In the genomic region with DNA sequence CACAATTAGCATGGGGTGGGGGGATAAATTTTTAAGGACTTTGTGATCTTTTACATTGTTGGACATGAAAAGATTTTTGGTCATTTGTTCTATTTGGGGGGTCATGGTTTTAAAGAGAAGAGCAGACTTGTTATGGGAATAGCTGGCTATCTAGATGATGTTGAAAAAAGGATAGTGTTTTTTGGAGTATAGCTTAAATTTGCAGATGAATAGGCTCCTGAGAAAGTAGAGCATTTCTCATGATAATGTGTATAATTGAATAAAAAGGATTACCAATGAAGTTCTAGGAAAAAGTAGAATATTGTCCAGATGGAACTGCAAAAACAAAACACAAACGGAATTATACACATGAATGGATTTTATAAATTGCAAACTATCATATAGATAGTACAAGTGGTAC, we compare ENCODE assay signal across 38 cellular contexts.
"Had no signal": no experiment of that assay in that cellular context is flagged by ENCODE, and none has a peak within 500 bp of the region (broad histone marks: within the 10 kb centered on the region; RNA-seq: fewer than 3 reads in every experiment).

No MANE protein-coding gene starts in this region.

- H3K36me3 Mint-ChIP-seq: activated naive CD4-positive, alpha-beta T cell treated with anti-CD3 and anti-CD28 coated beads, Interleukin-2, amount 10 ng/mL, durations not matched to agents 7 days and 5 days; activated naive CD4-positive, alpha-beta T cell treated with anti-CD3 and anti-CD28 coated beads, Interleukin-2, amount 50 U/mL, for 24 hours; activated naive CD4-positive, alpha-beta T cell treated with anti-CD3 and anti-CD28 coated beads, Interleukin-2, amount 50 U/mL, for 72 hours; activated naive CD8-positive, alpha-beta T cell; activated naive CD8-positive, alpha-beta T cell treated with anti-CD3 and anti-CD28 coated beads for 36 hours; activated naive CD8-positive, alpha-beta T cell treated with anti-CD3 and anti-CD28 coated beads, Interleukin-2, amount 10 ng/mL, durations not matched to agents 7 days and 5 days; brain had no signal

- H3K27ac ChIP-seq: adrenal gland, ascending aorta, body of pancreas, brain microvascular endothelial cell, breast epithelium, cardiac muscle cell had no signal

- H3K4me1 Mint-ChIP-seq: activated naive CD4-positive, alpha-beta T cell treated with anti-CD3 and anti-CD28 coated beads, Interleukin-2, amount 10 ng/mL, durations not matched to agents 7 days and 5 days; activated naive CD4-positive, alpha-beta T cell treated with anti-CD3 and anti-CD28 coated beads, Interleukin-2, amount 50 U/mL, for 24 hours; activated naive CD8-positive, alpha-beta T cell treated with anti-CD3 and anti-CD28 coated beads for 36 hours; activated naive CD8-positive, alpha-beta T cell treated with anti-CD3 and anti-CD28 coated beads, Interleukin-2, amount 10 ng/mL, durations not matched to agents 7 days and 5 days; activated naive CD8-positive, alpha-beta T cell treated with anti-CD3 and anti-CD28 coated beads, Interleukin-2, amount 50 U/mL, for 24 hours; activated T-helper 17 cell treated with anti-CD3 and anti-CD28 coated beads, Interleukin-2, amount 50 U/mL, for 72 hours; central memory CD8-positive, alpha-beta T cell had no signal

- DNase-seq: activated effector memory CD4-positive, alpha-beta T cell treated with anti-CD3 and anti-CD28 coated beads, Interleukin-2, amount 50 U/mL, for 16 hours; activated effector memory CD4-positive, alpha-beta T cell treated with Interleukin-2 at 50 U/mL for 16 hours; activated gamma-delta T cell; activated gamma-delta T cell treated with Interleukin-2 at 50 U/mL for 16 hours; activated naive CD4-positive, alpha-beta T cell; activated naive CD4-positive, alpha-beta T cell treated with anti-CD3 and anti-CD28 coated beads for 36 hours; activated naive CD4-positive, alpha-beta T cell treated with anti-CD3 and anti-CD28 coated beads, Interleukin-2, amount 10 ng/mL, durations not matched to agents 7 days and 5 days; activated naive CD4-positive, alpha-beta T cell treated with anti-CD3 and anti-CD28 coated beads, Interleukin-2, amount 50 U/mL, for 16 hours; activated naive CD4-positive, alpha-beta T cell treated with Interleukin-2 at 50 U/mL for 16 hours; activated naive CD8-positive, alpha-beta T cell treated with anti-CD3 and anti-CD28 coated beads for 36 hours; activated naive CD8-positive, alpha-beta T cell treated with anti-CD3 and anti-CD28 coated beads, Interleukin-2, amount 10 ng/mL, durations not matched to agents 7 days and 5 days; activated naive CD8-positive, alpha-beta T cell treated with anti-CD3 and anti-CD28 coated beads, Interleukin-2, amount 50 U/mL, for 24 hours; activated T-cell treated with anti-CD3 and anti-CD28 coated beads, Interleukin-2, amount 50 U/mL, for 1 hour; activated T-cell treated with anti-CD3 and anti-CD28 coated beads, Interleukin-2, amount 50 U/mL, for 24 hours; activated T-cell treated with anti-CD3 and anti-CD28 coated beads, Interleukin-2, amount 50 U/mL, for 4 hours; activated T-cell treated with anti-CD3 and anti-CD28 coated beads, Interleukin-2, amount 50 U/mL, for 48 hours; activated T-cell treated with anti-CD3 and anti-CD28 coated beads, Interleukin-2, amount 50 U/mL, for 72 hours; adrenal gland; amniotic stem cell; amygdala; anterior cingulate cortex; aorta; body of pancreas; brain microvascular endothelial cell; caudate nucleus; central memory CD4-positive, alpha-beta T cell; cerebellar nuclear complex had no signal

- H3K4me1 ChIP-seq: adrenal gland, ascending aorta, body of pancreas, breast epithelium had no signal

- H3K9me3 Mint-ChIP-seq: activated naive CD4-positive, alpha-beta T cell treated with anti-CD3 and anti-CD28 coated beads, Interleukin-2, amount 10 ng/mL, durations not matched to agents 7 days and 5 days; activated naive CD4-positive, alpha-beta T cell treated with anti-CD3 and anti-CD28 coated beads, Interleukin-2, amount 50 U/mL, for 24 hours; activated naive CD8-positive, alpha-beta T cell treated with anti-CD3 and anti-CD28 coated beads for 36 hours; activated naive CD8-positive, alpha-beta T cell treated with anti-CD3 and anti-CD28 coated beads, Interleukin-2, amount 10 ng/mL, durations not matched to agents 7 days and 5 days; activated naive CD8-positive, alpha-beta T cell treated with anti-CD3 and anti-CD28 coated beads, Interleukin-2, amount 50 U/mL, for 24 hours; activated T-cell treated with anti-CD3 and anti-CD28 coated beads, Interleukin-2, amount 50 U/mL, for 72 hours; activated T-helper 1 cell treated with anti-CD3 and anti-CD28 coated beads, Interleukin-12 subunit alpha, Interleukin-12 subunit beta, Interleukin-2, Interleukin-4 antibody, amounts not matched to agents 30 ng/mL and 10 ng/mL and 1 ng/mL, durations not matched to agents 14 hours and 24 hours and 36 hours; activated T-helper 2 cell treated with anti-CD3 and anti-CD28 coated beads, Interferon-gamma antibody, Interleukin-2, Interleukin-4, amounts not matched to agents 10 μg/mL and 5 μg/mL and 100 μg/mL, durations not matched to agents 14 hours and 24 hours and 36 hours; central memory CD8-positive, alpha-beta T cell had no signal

- H3K9me3 ChIP-seq: adrenal gland, ascending aorta had no signal

- H3K27me3 Mint-ChIP-seq: activated naive CD4-positive, alpha-beta T cell treated with anti-CD3 and anti-CD28 coated beads, Interleukin-2, amount 50 U/mL, for 24 hours had no signal

- H3K4me3 Mint-ChIP-seq: activated naive CD4-positive, alpha-beta T cell treated with anti-CD3 and anti-CD28 coated beads for 36 hours; activated naive CD4-positive, alpha-beta T cell treated with anti-CD3 and anti-CD28 coated beads, Interleukin-2, amount 10 ng/mL, durations not matched to agents 7 days and 5 days; activated naive CD4-positive, alpha-beta T cell treated with anti-CD3 and anti-CD28 coated beads, Interleukin-2, amount 50 U/mL, for 24 hours; activated naive CD8-positive, alpha-beta T cell; activated naive CD8-positive, alpha-beta T cell treated with anti-CD3 and anti-CD28 coated beads for 36 hours; activated naive CD8-positive, alpha-beta T cell treated with anti-CD3 and anti-CD28 coated beads, Interleukin-2, amount 10 ng/mL, durations not matched to agents 7 days and 5 days; activated naive CD8-positive, alpha-beta T cell treated with anti-CD3 and anti-CD28 coated beads, Interleukin-2, amount 50 U/mL, for 24 hours; activated T-cell treated with anti-CD3 and anti-CD28 coated beads, Interleukin-2, amount 50 U/mL, for 24 hours; activated T-cell treated with anti-CD3 and anti-CD28 coated beads, Interleukin-2, amount 50 U/mL, for 4 hours; activated T-cell treated with anti-CD3 and anti-CD28 coated beads, Interleukin-2, amount 50 U/mL, for 72 hours; activated T-helper 1 cell treated with anti-CD3 and anti-CD28 coated beads, Interleukin-12 subunit alpha, Interleukin-12 subunit beta, Interleukin-2, Interleukin-4 antibody, amounts not matched to agents 30 ng/mL and 10 ng/mL and 1 ng/mL, durations not matched to agents 14 hours and 24 hours and 36 hours; activated T-helper 17 cell treated with anti-CD3 and anti-CD28 coated beads, Interleukin-2, amount 50 U/mL, for 72 hours; brain; central memory CD8-positive, alpha-beta T cell had no signal

- H3K27ac Mint-ChIP-seq: activated naive CD4-positive, alpha-beta T cell treated with anti-CD3 and anti-CD28 coated beads for 36 hours; activated naive CD4-positive, alpha-beta T cell treated with anti-CD3 and anti-CD28 coated beads, Interleukin-2, amount 10 ng/mL, durations not matched to agents 7 days and 5 days; activated naive CD4-positive, alpha-beta T cell treated with anti-CD3 and anti-CD28 coated beads, Interleukin-2, amount 50 U/mL, for 24 hours; activated naive CD4-positive, alpha-beta T cell treated with anti-CD3 and anti-CD28 coated beads, Interleukin-2, amount 50 U/mL, for 72 hours; activated naive CD8-positive, alpha-beta T cell; activated naive CD8-positive, alpha-beta T cell treated with anti-CD3 and anti-CD28 coated beads for 36 hours; activated naive CD8-positive, alpha-beta T cell treated with anti-CD3 and anti-CD28 coated beads, Interleukin-2, amount 10 ng/mL, durations not matched to agents 7 days and 5 days; activated naive CD8-positive, alpha-beta T cell treated with anti-CD3 and anti-CD28 coated beads, Interleukin-2, amount 50 U/mL, for 24 hours; activated T-cell treated with anti-CD3 and anti-CD28 coated beads, Interleukin-2, amount 50 U/mL, for 24 hours; activated T-cell treated with anti-CD3 and anti-CD28 coated beads, Interleukin-2, amount 50 U/mL, for 72 hours; activated T-helper 1 cell treated with anti-CD3 and anti-CD28 coated beads, Interleukin-12 subunit alpha, Interleukin-12 subunit beta, Interleukin-2, Interleukin-4 antibody, amounts not matched to agents 30 ng/mL and 10 ng/mL and 1 ng/mL, durations not matched to agents 14 hours and 24 hours and 36 hours; activated T-helper 17 cell treated with anti-CD3 and anti-CD28 coated beads, Interleukin-2, amount 50 U/mL, for 72 hours; activated T-helper 2 cell treated with anti-CD3 and anti-CD28 coated beads, Interferon-gamma antibody, Interleukin-2, Interleukin-4, amounts not matched to agents 10 μg/mL and 5 μg/mL and 100 μg/mL, durations not matched to agents 14 hours and 24 hours and 36 hours; brain had no signal

- H3K36me3 ChIP-seq: adrenal gland, ascending aorta, brain microvascular endothelial cell, breast epithelium, cardiac muscle cell had no signal

- H3K27me3 ChIP-seq: adrenal gland, ascending aorta, body of pancreas, brain microvascular endothelial cell, breast epithelium, cardiac muscle cell had no signal

- H3K4me3 ChIP-seq: adrenal gland, ascending aorta, body of pancreas, breast epithelium, cardiac muscle cell had no signal
